ENCODE assay signal across 13 cellular contexts in the genomic region with DNA sequence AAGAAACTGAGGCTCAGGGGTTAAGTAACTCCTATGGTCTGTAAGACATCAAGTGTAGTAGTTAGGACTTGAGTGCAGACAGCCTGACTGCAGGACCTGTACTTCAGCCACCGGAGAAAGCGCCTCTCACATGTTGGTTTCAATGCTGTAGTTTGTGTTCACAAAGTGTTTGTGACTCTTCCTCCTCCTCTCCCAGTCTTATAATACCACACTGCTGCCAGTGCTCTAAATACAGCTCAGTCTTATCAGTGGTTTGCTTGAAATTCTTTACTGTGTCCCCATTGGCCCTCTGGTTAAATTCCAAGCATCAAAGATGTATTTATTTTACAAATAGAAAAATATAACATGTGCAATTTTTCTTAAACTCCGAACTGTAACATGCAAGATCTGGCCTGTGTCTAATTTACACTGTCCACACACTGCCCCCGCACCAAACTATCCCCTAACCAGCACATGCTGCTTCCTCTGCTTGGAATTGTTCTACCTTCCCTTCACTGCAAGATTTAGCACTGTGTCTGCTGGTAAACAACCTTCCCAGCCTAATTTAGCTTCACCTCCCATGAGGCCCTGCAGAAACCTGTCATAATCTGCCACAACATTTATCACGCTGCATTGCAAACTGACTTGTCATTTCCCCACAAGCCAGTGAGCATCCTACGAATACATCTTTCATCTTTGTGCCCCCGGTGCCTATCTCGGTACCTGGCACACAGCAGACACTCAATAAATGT.
DNase-seq lines count a peak whose midpoint lies in the region; ATAC-seq and TF ChIP-seq lines count a peak whose summit lies in the region.
"Had no signal": no experiment of that assay in that cellular context is flagged by ENCODE, and none has a peak within 500 bp of the region (broad histone marks: within the 10 kb centered on the region; RNA-seq: fewer than 3 reads in every experiment).

No MANE protein-coding gene starts in this region.

- intact Hi-C loops in heart left ventricle (cut with DNase I): loop anchor here in 3 of 10 donors (5.0 to 10.0 kb wide), 3 partner anchors 126 to 304 kb away; a partner anchor contains a TSS
- intact Hi-C loops in mammary epithelial cell (cut with micrococcal nuclease): no loop called here

- BruUV-seq in mammary epithelial cell (replicated peaks; lab: Mats Ljungman, UMichigan): no TSS peak

- ATAC-seq in SK-N-SH treated with all-trans-retinoic acid at 6 μM for 48 hours (peak; percentile 63), heart left ventricle (peak; percentile 77 to 89 (median 82))

- no peaks in the 10 kb centered on the region for H4K20me1 ChIP-seq in smooth muscle cell (ENCODE audit: low read depth)
- no peaks in the 10 kb centered on the region for H4K20me1 ChIP-seq in mammary epithelial cell (ENCODE audit: insufficient read depth, low read length)

- dilution Hi-C loops in mammary epithelial cell (cut with HindIII; ENCODE audit: low sequenced_read_pairs): no loop called here

- CTCF ChIA-PET in mammary epithelial cell (lab: Charles Lee; ENCODE audit: low non-redundant PET): no interaction called here

- TF ChIP-seq CTCF in heart left ventricle (IDR thresholded peaks at IDR 0.05): no peak
- no peak for TF ChIP-seq CTCF in smooth muscle cell (IDR thresholded peaks at IDR 0.05; ENCODE audit: borderline replicate concordance, insufficient read depth, poor library complexity, severe bottlenecking)
- no peak for TF ChIP-seq CTCF in mammary epithelial cell (conservative IDR thresholded peaks at IDR 0.05 in 1 of 2, IDR thresholded peaks at IDR 0.05 in 1 of 2; ENCODE audit: extremely low read depth in 1 of 2, insufficient read depth in 1 of 2, low read depth in 1 of 2, low read length in 2 of 2)

- H3F3A ChIP-seq in smooth muscle cell (ENCODE audit: low read depth): peaks cover 25% of the 10 kb centered on the region

- no peaks in the 10 kb centered on the region for H3K9me3 ChIP-seq in heart left ventricle
- no peaks in the 10 kb centered on the region for H3K9me3 ChIP-seq in smooth muscle cell (replicated peaks; ENCODE audit: low read depth)
- H3K9me3 ChIP-seq in mammary epithelial cell (replicated peaks; ENCODE audit: insufficient read depth, low read length): no peaks in the 10 kb centered on the region
- H3K9me3 ChIP-seq: Peyer's patch, testis had no signal

- in situ Hi-C loops in mammary epithelial cell (cut with MboI; ENCODE audit: low sequenced_read_pairs in 2 of 2): loop anchor here (10.0 to 25.0 kb wide), 2 partner anchors 299 to 366 kb away; no protein-coding TSS in a partner anchor

- H3K9ac ChIP-seq in smooth muscle cell (ENCODE audit: low read depth) (no peak overlapping the region), mammary epithelial cell (ENCODE audit: insufficient read depth, low read length) (no peak overlapping the region)

- H2AFZ ChIP-seq in smooth muscle cell (ENCODE audit: low read depth): no peak overlapping the region
- H2AFZ ChIP-seq in mammary epithelial cell (ENCODE audit: low read depth, low read length): no peak overlapping the region

- H3K4me3 ChIP-seq in heart left ventricle: peak overlapping the region in 2 of 12 donors; percentile 2 to 3
- H3K4me3 ChIP-seq in smooth muscle cell: no peak overlapping the region
- H3K4me3 ChIP-seq in mammary epithelial cell (replicated peaks in 1 of 3; ENCODE audit: insufficient read depth in 1 of 3, low read depth in 2 of 3, low read length in 3 of 3): no peak overlapping the region
- H3K4me3 ChIP-seq: Peyer's patch, testis had no signal

- WGBS in heart left ventricle, 4 donors: 28 to 36% (median 35%) methylated on average over 8 of the region's 8 CpGs
- 46% methylated on average over 8 of the region's 8 CpGs for WGBS in smooth muscle cell (ENCODE audit: low lambda C conversion rate)
- 87% methylated on average over 8 of the region's 8 CpGs for WGBS in mammary epithelial cell (ENCODE audit: low coverage, missing lambda C conversion rate)

- DNase-seq in NCI-H82 (lab: John Stamatoyannopoulos, UW): peak; percentile 33
- no peak for DNase-seq in NCI-H82 treated with DMSO at 0.1 percent for 48 hours (lab: John Stamatoyannopoulos, UW; ENCODE audit: unreplicated experiment)
- DNase-seq in heart left ventricle: peak in 1 of 5 donors; percentile 14
- DNase-seq in smooth muscle cell (lab: John Stamatoyannopoulos, UW; ENCODE audit: unreplicated experiment): no peak
- no peak for DNase-seq in mammary epithelial cell
- DNase-seq in DMS153 (lab: John Stamatoyannopoulos, UW): no peak
- no peak for DNase-seq in activated CD4-positive, alpha-beta T cell treated with anti-CD3 and anti-CD28 coated beads for 1 hour
- DNase-seq: COR-L47, Peyer's patch, T-helper 9 cell, testis had no signal

- H3K27ac ChIP-seq in heart left ventricle (peak overlapping the region in 11 of 12 donors; percentile 31 to 86 (median 64)), smooth muscle cell (ENCODE audit: low read depth) (no peak overlapping the region), mammary epithelial cell (ENCODE audit: insufficient read depth, low read depth, low read length) (no peak overlapping the region)
- H3K27ac ChIP-seq: 22Rv1, Peyer's patch, testis had no signal

- H3K79me2 ChIP-seq in smooth muscle cell (ENCODE audit: low read depth): no peaks in the 10 kb centered on the region
- H3K79me2 ChIP-seq in mammary epithelial cell (ENCODE audit: insufficient read depth, low read length): no peaks in the 10 kb centered on the region

- H3K27me3 ChIP-seq in heart left ventricle: no peaks in the 10 kb centered on the region
- no peaks in the 10 kb centered on the region for H3K27me3 ChIP-seq in smooth muscle cell (ENCODE audit: low read depth)
- H3K27me3 ChIP-seq in mammary epithelial cell (ENCODE audit: insufficient read depth, low read length): no peaks in the 10 kb centered on the region
- H3K27me3 ChIP-seq: Peyer's patch, testis had no signal

- H3K36me3 ChIP-seq in heart left ventricle (no peaks in the 10 kb centered on the region), smooth muscle cell (ENCODE audit: low read depth) (no peaks in the 10 kb centered on the region), mammary epithelial cell (ENCODE audit: insufficient read depth, low read length) (no peaks in the 10 kb centered on the region)
- H3K36me3 ChIP-seq: Peyer's patch had no signal

- TF ChIP-seq POLR2A in heart left ventricle (IDR thresholded peaks at IDR 0.05): no peak

- H3K4me1 ChIP-seq in heart left ventricle (peaks cover 0 to 12% (median 5%) of the 10 kb centered on the region in 12 donors), smooth muscle cell (ENCODE audit: low read depth) (peaks cover 19% of the 10 kb centered on the region), mammary epithelial cell (ENCODE audit: insufficient read depth, low read length) (no peaks in the 10 kb centered on the region)
- H3K4me1 ChIP-seq: testis had no signal

- peak overlapping the region; percentile 5 for H3K4me2 ChIP-seq in smooth muscle cell
- no peak overlapping the region for H3K4me2 ChIP-seq in mammary epithelial cell (ENCODE audit: insufficient read depth, low read depth, low read length)

TF ChIP-seq in SK-N-SH treated with all-trans-retinoic acid at 6 μM for 48 hours, 23 proteins besides CTCF, POLR2A, EP300 and RAD21:
- TF ChIP-seq PPARA (CRISPR knock-in tag; IDR thresholded peaks at IDR 0.05; ENCODE audit: borderline replicate concordance): no peak
- TF ChIP-seq GLIS3 (CRISPR knock-in tag; IDR thresholded peaks at IDR 0.05): no peak
- TF ChIP-seq TCF4 (CRISPR knock-in tag; IDR thresholded peaks at IDR 0.05; ENCODE audit: borderline replicate concordance): no peak
- TF ChIP-seq ARNTL (CRISPR knock-in tag; IDR thresholded peaks at IDR 0.05; ENCODE audit: borderline replicate concordance, low read depth): no peak
- TF ChIP-seq OSR1 (CRISPR knock-in tag; IDR thresholded peaks at IDR 0.05): no peak
- TF ChIP-seq ISL1 (CRISPR knock-in tag; IDR thresholded peaks at IDR 0.05): no peak
- no peak for TF ChIP-seq ESRRG (CRISPR knock-in tag; IDR thresholded peaks at IDR 0.05)
- TF ChIP-seq, protein P1, sequence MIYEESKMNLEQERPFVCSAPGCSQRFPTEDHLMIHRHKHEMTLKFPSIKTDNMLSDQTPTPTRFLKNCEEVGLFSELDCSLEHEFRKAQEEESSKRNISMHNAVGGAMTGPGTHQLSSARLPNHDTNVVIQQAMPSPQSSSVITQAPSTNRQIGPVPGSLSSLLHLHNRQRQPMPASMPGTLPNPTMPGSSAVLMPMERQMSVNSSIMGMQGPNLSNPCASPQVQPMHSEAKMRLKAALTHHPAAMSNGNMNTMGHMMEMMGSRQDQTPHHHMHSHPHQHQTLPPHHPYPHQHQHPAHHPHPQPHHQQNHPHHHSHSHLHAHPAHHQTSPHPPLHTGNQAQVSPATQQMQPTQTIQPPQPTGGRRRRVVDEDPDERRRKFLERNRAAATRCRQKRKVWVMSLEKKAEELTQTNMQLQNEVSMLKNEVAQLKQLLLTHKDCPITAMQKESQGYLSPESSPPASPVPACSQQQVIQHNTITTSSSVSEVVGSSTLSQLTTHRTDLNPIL (CRISPR knock-in tag; IDR thresholded peaks at IDR 0.05; ENCODE audit: low read depth): no peak

Comparison
In these comparisons a context has a peak if more than half of its experiments do, and no peak if none do; other contexts are left out.
1. H3K27ac ChIP-seq: peak in heart left ventricle (11 of 12); none in smooth muscle cell (single experiment) and mammary epithelial cell (single experiment).